8 cellular contexts compared by ENCODE assay signal in genomic region chr7:114921636-114922150, GRCh38. TPM values are rescaled to one million over a fixed set of nuclear protein-coding genes. Genes with fewer than 3 reads are reported as not detected.
DNase-seq lines count a peak whose midpoint lies in the region; ATAC-seq, FAIRE-seq and TF ChIP-seq lines count a peak whose summit lies in the region.

MDFIC (plus strand) TSS chr7:114922094; CDS start chr7:114923034, 940 bp downstream.

- CTCF ChIA-PET in HepG2 (lab: Yijun Ruan, JAX; ENCODE audit: low intra/inter-chr PET ratio, low total read pairs): no interaction called here

- DNase-seq in GM06990 (ENCODE audit: extremely low read depth, insufficient read length): no peak
- DNase-seq in HepG2 (ENCODE audit: low spot score): no peak
- no peak for DNase-seq in SW480 (ENCODE audit: low spot score)
- no peak for DNase-seq in NCI-H1930 (lab: John Stamatoyannopoulos, UW)

- no peak within 1 kb of the TSS for H3K9ac ChIP-seq in HepG2 (ENCODE audit: insufficient read depth, low read depth, low read length)

- TF ChIP-seq CTCF in GM06990 (IDR thresholded peaks at IDR 0.05; ENCODE audit: insufficient read depth, low read length, poor library complexity, severe bottlenecking) (no peak), HepG2 (CRISPR knock-in tag; IDR thresholded peaks at IDR 0.05) (no peak)

- H3K4me3 Mint-ChIP-seq in stimulated activated naive CD8-positive, alpha-beta T cell treated with anti-CD3 and anti-CD28 coated beads, Interleukin-15, Interleukin-2, amounts not matched to agents 100 ng/mL and 50 ng/mL, for 24 hours: peak within 1 kb of the TSS; percentile 90

- POLR2A ChIA-PET in HepG2 (lab: Yijun Ruan, JAX): no interaction called here

- in situ Hi-C loops in HepG2 (cut with HindIII; ENCODE audit: extremely low pct_ligation_motif_present, low pct_unique_long_range_greater_than_20kb): no loop called here

- no peak for TF ChIP-seq RAD21 in HepG2 (CRISPR knock-in tag; IDR thresholded peaks at IDR 0.05)

- H3K9me3 ChIP-seq in HepG2 (ENCODE audit: low read length): no peaks in the 10 kb centered on the region

- TF ChIP-seq EP300 in HepG2 (IDR thresholded peaks at IDR 0.05; ENCODE audit: low read depth in 2 of 2, low read length in 2 of 2) (no peak), HepG2 (CRISPR knock-in tag; IDR thresholded peaks at IDR 0.05; ENCODE audit: borderline replicate concordance) (no peak)

- peaks cover 19% of the 10 kb centered on the region for H3K4me1 ChIP-seq in HepG2 (ENCODE audit: insufficient read depth, low read length)

- H3K4me3 ChIP-seq in GM06990 (replicated peaks; ENCODE audit: low read depth, low read length): peak within 1 kb of the TSS; percentile 74
- H3K4me3 ChIP-seq in HepG2 (replicated peaks in 1 of 3; ENCODE audit: insufficient read depth in 1 of 3, low read depth in 2 of 3, low read length in 3 of 3): peak within 1 kb of the TSS; percentile 4 to 68 (median 50)

- H3K4me1 Mint-ChIP-seq in stimulated activated naive CD8-positive, alpha-beta T cell treated with anti-CD3 and anti-CD28 coated beads, Interleukin-15, Interleukin-2, amounts not matched to agents 100 ng/mL and 50 ng/mL, for 24 hours (ENCODE audit: low read depth): peaks cover 66% of the 10 kb centered on the region

- H3K36me3 Mint-ChIP-seq in stimulated activated naive CD8-positive, alpha-beta T cell treated with anti-CD3 and anti-CD28 coated beads, Interleukin-15, Interleukin-2, amounts not matched to agents 100 ng/mL and 50 ng/mL, for 24 hours (ENCODE audit: low read depth): peaks cover 16% of the 10 kb centered on the region

- H4K20me1 ChIP-seq in HepG2 (ENCODE audit: insufficient read depth, low read length): no peaks in the 10 kb centered on the region

- no TSS peak for BruUV-seq in HepG2 (replicated peaks; lab: Mats Ljungman, UMichigan)

- H3K27me3 ChIP-seq in GM06990 (replicated peaks; ENCODE audit: control insufficient read depth, insufficient read depth, low read length) (no peaks in the 10 kb centered on the region), HepG2 (ENCODE audit: control insufficient read depth in 1 of 2, insufficient read depth in 2 of 2, low read length in 2 of 2) (peaks cover 2 to 19% of the 10 kb centered on the region in 2 experiments; a peak in 3 of 5 replicates)

- no peaks in the 10 kb centered on the region for H3K79me2 ChIP-seq in HepG2 (ENCODE audit: insufficient read depth, low read length)

- no peaks in the 10 kb centered on the region for H3K9me3 Mint-ChIP-seq in stimulated activated naive CD8-positive, alpha-beta T cell treated with anti-CD3 and anti-CD28 coated beads, Interleukin-15, Interleukin-2, amounts not matched to agents 100 ng/mL and 50 ng/mL, for 24 hours

- peak within 1 kb of the TSS; percentile 73 for H3K4me2 ChIP-seq in HepG2 (ENCODE audit: low read depth, low read length)

- no peak for FAIRE-seq in HepG2 (lab: Jason Lieb, UNC)

- H3K36me3 ChIP-seq in GM06990 (ENCODE audit: control insufficient read depth, insufficient read depth, low read length) (no peaks in the 10 kb centered on the region), HepG2 (replicated peaks in 1 of 2; ENCODE audit: control insufficient read depth in 1 of 2, insufficient read depth in 2 of 2, low read length in 2 of 2) (no peaks in the 10 kb centered on the region)

- no peak for TF ChIP-seq POLR2A in HepG2 (IDR thresholded peaks at IDR 0.05; ENCODE audit: insufficient read depth in 1 of 2, low read depth in 2 of 2, low read length in 2 of 2)

- intact Hi-C loops in HepG2 (cut with micrococcal nuclease; ENCODE audit: unreplicated experiment): no loop called here

- H3K27ac Mint-ChIP-seq in stimulated activated naive CD8-positive, alpha-beta T cell treated with anti-CD3 and anti-CD28 coated beads, Interleukin-15, Interleukin-2, amounts not matched to agents 100 ng/mL and 50 ng/mL, for 24 hours: peak within 1 kb of the TSS; percentile 98

- no peak within 1 kb of the TSS for H2AFZ ChIP-seq in HepG2 (ENCODE audit: low read length)

- no peaks in the 10 kb centered on the region for H3K27me3 Mint-ChIP-seq in stimulated activated naive CD8-positive, alpha-beta T cell treated with anti-CD3 and anti-CD28 coated beads, Interleukin-15, Interleukin-2, amounts not matched to agents 100 ng/mL and 50 ng/mL, for 24 hours

- ATAC-seq in SK-N-SH treated with all-trans-retinoic acid at 6 μM for 48 hours (peak; percentile 75), HepG2 (peak; percentile 63), HG02623 (IDR thresholded peaks at IDR 0.05; ENCODE audit: unreplicated experiment) (no peak)

- H3K27ac ChIP-seq in cingulate gyrus (ENCODE audit: low read depth, low read length): peak within 1 kb of the TSS; percentile 11
- no peak within 1 kb of the TSS for H3K27ac ChIP-seq in HepG2 (ENCODE audit: extremely low read length, insufficient read depth, low read length)

- 20% methylated on average over 15 of the region's 21 CpGs for whole genome bisulfite sequencing in HepG2 (ENCODE audit: low lambda C conversion rate)

TF ChIP-seq in SK-N-SH treated with all-trans-retinoic acid at 6 μM for 48 hours, 23 proteins besides CTCF, POLR2A, EP300 and RAD21 (continues in another document):
- TF ChIP-seq POU6F1 (CRISPR knock-in tag; IDR thresholded peaks at IDR 0.05; ENCODE audit: borderline replicate concordance, low read depth) (no peak), BACH2 (CRISPR knock-in tag; IDR thresholded peaks at IDR 0.05; ENCODE audit: borderline replicate concordance) (no peak), CSDC2 (CRISPR knock-in tag; IDR thresholded peaks at IDR 0.05) (no peak), ZC3H10 (CRISPR knock-in tag; IDR thresholded peaks at IDR 0.05) (no peak)

TF ChIP-seq in HepG2, 621 proteins besides CTCF, POLR2A, EP300 and RAD21:
- TF ChIP-seq HNRNPK (IDR thresholded peaks at IDR 0.05; ENCODE audit: low read depth, low read length, poor library complexity, severe bottlenecking) (peak; percentile 9), JDP2 (CRISPR knock-in tag; IDR thresholded peaks at IDR 0.05; ENCODE audit: borderline replicate concordance) (no peak), CCDC6 (CRISPR knock-in tag; IDR thresholded peaks at IDR 0.05) (0 out of 2 replicates have a peak, but pooled peaks have one; percentile 32), TMF1 (CRISPR knock-in tag; IDR thresholded peaks at IDR 0.05; ENCODE audit: low read depth) (no peak), BHLHE40 (IDR thresholded peaks at IDR 0.05; ENCODE audit: low read length) (no peak), ZBTB44 (CRISPR knock-in tag; IDR thresholded peaks at IDR 0.05) (no peak), SALL1 (CRISPR knock-in tag; IDR thresholded peaks at IDR 0.05) (0 out of 2 replicates have a peak, but pooled peaks have one; percentile 4), BCL6 (CRISPR knock-in tag; IDR thresholded peaks at IDR 0.05) (peak; percentile 93), RARA (CRISPR knock-in tag; IDR thresholded peaks at IDR 0.05) (peak; percentile 42; the same call in 1 of the 2 replicates), HNF4A (CRISPR knock-in tag; IDR thresholded peaks at IDR 0.05) (0 out of 2 replicates have a peak, but pooled peaks have one; percentile 29), ZFAT (CRISPR knock-in tag; conservative IDR thresholded peaks at IDR 0.05) (peak; percentile 98)

RNA-seq across cellular contexts. Expression of gene MDFIC, which starts in this region (rescaled TPM):
- not detected in 2 replicates for total RNA-seq in HepG2 (2016; rRNA removed; fragmentation: Illumina TruSeq; extraction: Trizol)
- not detected in 2 replicates for total RNA-seq in HepG2 (2016; cell fraction: cytosol; rRNA removed; fragmentation: Illumina TruSeq; extraction: Trizol; ENCODE audit: low read depth)
- 0.39 TPM in 1 of 2 replicates, not detected in the other for total RNA-seq in HepG2 (2016; cell fraction: insoluble cytoplasmic fraction; rRNA removed; fragmentation: Illumina TruSeq; extraction: Trizol)
- total RNA-seq in HepG2 (2016; cell fraction: membrane; rRNA removed; fragmentation: Illumina TruSeq; extraction: Trizol): 0.09 TPM in 1 of 2 replicates, not detected in the other
- not detected in 2 replicates for total RNA-seq in HepG2 (2016; cell fraction: nucleus; rRNA removed; fragmentation: Illumina TruSeq; extraction: Trizol)
- 0.10 and 0.13 TPM in 2 replicates for polyA plus RNA-seq in HepG2 (2011; rRNA removed)
- polyA plus RNA-seq in HepG2 (2011; cell fraction: cytosol; rRNA removed): 0.06 and 0.07 TPM in 2 replicates
- polyA plus RNA-seq in HepG2 (2011; cell fraction: nucleus; rRNA removed): not detected in 2 replicates
- 0.19 and 0.21 TPM in 2 replicates for polyA plus RNA-seq in HepG2 (2012)
- not detected in 2 replicates for polyA plus RNA-seq in HepG2 (2016; cell fraction: cytosol; fragmentation: Illumina TruSeq; extraction: Trizol; ENCODE audit: low read depth)
- polyA plus RNA-seq in HepG2 (2016; cell fraction: insoluble cytoplasmic fraction; fragmentation: Illumina TruSeq; extraction: Trizol; ENCODE audit: low read depth): 0.04 TPM in 1 of 2 replicates, not detected in the other
- 0.26 TPM in 1 of 2 replicates, not detected in the other for polyA plus RNA-seq in HepG2 (2016; cell fraction: membrane; fragmentation: Illumina TruSeq; extraction: Trizol; ENCODE audit: low read depth)
- not detected in 2 replicates for polyA plus RNA-seq in HepG2 (2016; cell fraction: nucleus; fragmentation: Illumina TruSeq; extraction: Trizol; ENCODE audit: insufficient read depth, low read depth)
- 30.1 TPM in 1 of 2 replicates, not detected in the other for polyA minus RNA-seq in HepG2 (2011; rRNA and poly(A)+ RNA removed; ENCODE audit: low replicate concordance)
- not detected in 2 replicates for polyA minus RNA-seq in HepG2 (2011; cell fraction: cytosol; rRNA and poly(A)+ RNA removed)
- polyA minus RNA-seq in HepG2 (2011; cell fraction: nucleus; rRNA and poly(A)+ RNA removed): 0.26 TPM in 1 of 2 replicates, not detected in the other
